In the genomic region with DNA sequence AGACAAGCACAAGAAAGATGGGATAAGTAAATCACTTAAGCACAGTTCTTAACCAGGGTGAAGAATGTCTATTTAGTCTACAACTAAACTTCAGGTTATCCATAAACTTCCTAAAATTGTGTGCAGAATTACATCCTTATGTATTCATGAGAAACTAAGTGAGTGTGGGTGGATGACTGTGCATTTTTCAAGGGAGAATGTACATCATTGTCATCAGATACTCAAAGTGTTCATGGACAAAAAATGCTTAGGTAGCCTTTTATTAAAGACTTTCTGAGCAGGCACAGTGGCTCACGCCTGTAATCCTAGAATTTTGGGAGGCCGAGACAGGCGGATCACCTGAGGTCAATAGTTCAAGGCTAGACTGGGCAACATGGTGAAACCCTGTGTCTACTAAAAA, we compare ENCODE assay signal across 24 cellular contexts.
DNase-seq lines count a peak whose midpoint lies in the region; ATAC-seq, FAIRE-seq and TF ChIP-seq lines count a peak whose summit lies in the region.
"Had no signal": no experiment of that assay in that cellular context is flagged by ENCODE, and none has a peak within 500 bp of the region (broad histone marks: within the 10 kb centered on the region; RNA-seq: fewer than 3 reads in every experiment).

No MANE protein-coding gene starts in this region.

- no peak overlapping the region for H3K27ac ChIP-seq in HepG2 (ENCODE audit: extremely low read length, insufficient read depth, low read length)
- no peak overlapping the region for H3K27ac ChIP-seq in right lobe of liver
- peak overlapping the region; percentile 51 for H3K27ac ChIP-seq in parathyroid adenoma
- H3K27ac ChIP-seq: BLaER1 had no signal

- no peaks in the 10 kb centered on the region for H3K36me3 ChIP-seq in HepG2 (replicated peaks in 1 of 2; ENCODE audit: control insufficient read depth in 1 of 2, insufficient read depth in 2 of 2, low read length in 2 of 2)
- H3K36me3 ChIP-seq in right lobe of liver, result no peaks in the 10 kb centered on the region
- no peaks in the 10 kb centered on the region for H3K36me3 ChIP-seq in parathyroid adenoma (ENCODE audit: control insufficient read depth, insufficient read depth, low read length)
- H3K36me3 ChIP-seq: BLaER1, HAP-1 had no signal

- H2AFZ ChIP-seq in HepG2 (ENCODE audit: low read length), result no peak overlapping the region
- H2AFZ ChIP-seq in parathyroid adenoma, result no peak overlapping the region

- CTCF ChIA-PET in HepG2 (lab: Yijun Ruan, JAX; ENCODE audit: low intra/inter-chr PET ratio, low total read pairs), result no interaction called here

- ATAC-seq in HepG2 (no peak), right lobe of liver (no peak), GM18517 (IDR thresholded peaks at IDR 0.05; ENCODE audit: unreplicated experiment) (no peak)
- ATAC-seq in naive thymus-derived CD8-positive, alpha-beta T cell, result no peak

- no peaks in the 10 kb centered on the region for H3K36me3 Mint-ChIP-seq in naive thymus-derived CD8-positive, alpha-beta T cell
- H3K36me3 Mint-ChIP-seq: CD14-positive monocyte; CD8-positive, alpha-beta memory T cell had no signal

- H3K9ac ChIP-seq in HepG2 (ENCODE audit: insufficient read depth, low read depth, low read length) (no peak overlapping the region), parathyroid adenoma (no peak overlapping the region)
- H3K9ac ChIP-seq: BLaER1 had no signal

- in situ Hi-C loops in HepG2 (cut with HindIII; ENCODE audit: extremely low pct_ligation_motif_present, low pct_unique_long_range_greater_than_20kb), result no loop called here

- no peak overlapping the region for H3K4me2 ChIP-seq in HepG2 (ENCODE audit: low read depth, low read length)
- no peak overlapping the region for H3K4me2 ChIP-seq in parathyroid adenoma (ENCODE audit: low read length)
- H3K4me2 ChIP-seq: BLaER1 had no signal

- TF ChIP-seq EP300 in HepG2 (IDR thresholded peaks at IDR 0.05; ENCODE audit: low read depth in 2 of 2, low read length in 2 of 2) (no peak), HepG2 (CRISPR knock-in tag; IDR thresholded peaks at IDR 0.05; ENCODE audit: borderline replicate concordance) (no peak)

- H3K27me3 ChIP-seq in HepG2 (ENCODE audit: control insufficient read depth in 1 of 2, insufficient read depth in 2 of 2, low read length in 2 of 2) (no peaks in the 10 kb centered on the region; a peak in 1 of 5 replicates), right lobe of liver (no peaks in the 10 kb centered on the region), parathyroid adenoma (ENCODE audit: control insufficient read depth, insufficient read depth, low read length) (no peaks in the 10 kb centered on the region)
- H3K27me3 ChIP-seq: BLaER1 had no signal

- H3K4me1 ChIP-seq in HepG2 (ENCODE audit: insufficient read depth, low read length) (no peaks in the 10 kb centered on the region), right lobe of liver (no peaks in the 10 kb centered on the region), parathyroid adenoma (no peaks in the 10 kb centered on the region)
- H3K4me1 ChIP-seq: HAP-1 had no signal

- H3K4me3 ChIP-seq in HepG2 (replicated peaks in 1 of 3; ENCODE audit: insufficient read depth in 1 of 3, low read depth in 2 of 3, low read length in 3 of 3) (no peak overlapping the region), right lobe of liver (no peak overlapping the region), parathyroid adenoma (ENCODE audit: low read depth, low read length) (no peak overlapping the region), lower leg skin (ENCODE audit: low read depth, poor library complexity, severe bottlenecking) (no peak overlapping the region)
- H3K4me3 ChIP-seq: BLaER1, HAP-1 had no signal

- no peaks in the 10 kb centered on the region for H3K4me1 Mint-ChIP-seq in naive thymus-derived CD8-positive, alpha-beta T cell
- H3K4me1 Mint-ChIP-seq: B cell; CD14-positive monocyte; CD8-positive, alpha-beta memory T cell had no signal

- no peak for TF ChIP-seq POLR2A in HepG2 (IDR thresholded peaks at IDR 0.05; ENCODE audit: insufficient read depth in 1 of 2, low read depth in 2 of 2, low read length in 2 of 2)
- no peak for TF ChIP-seq POLR2A in right lobe of liver (IDR thresholded peaks at IDR 0.05)
- no peak for TF ChIP-seq POLR2A in lower leg skin (IDR thresholded peaks at IDR 0.05)

- H4K20me1 ChIP-seq in HepG2 (ENCODE audit: insufficient read depth, low read length), result no peaks in the 10 kb centered on the region
- H4K20me1 ChIP-seq: BLaER1 had no signal

- H3K27me3 Mint-ChIP-seq in naive thymus-derived CD8-positive, alpha-beta T cell, result no peaks in the 10 kb centered on the region
- H3K27me3 Mint-ChIP-seq: B cell; CD4-positive, alpha-beta T cell; CD8-positive, alpha-beta memory T cell had no signal

- no peak for FAIRE-seq in HepG2 (lab: Jason Lieb, UNC)
- FAIRE-seq: GM12891, GM18507, H54 had no signal

- TF ChIP-seq CTCF in HepG2 (CRISPR knock-in tag; IDR thresholded peaks at IDR 0.05) (no peak), right lobe of liver (IDR thresholded peaks at IDR 0.05) (no peak), parathyroid adenoma (IDR thresholded peaks at IDR 0.05) (no peak), lower leg skin (IDR thresholded peaks at IDR 0.05) (no peak)

- BruUV-seq in HepG2 (replicated peaks; lab: Mats Ljungman, UMichigan), result no TSS peak

- intact Hi-C loops in HepG2 (cut with micrococcal nuclease; ENCODE audit: unreplicated experiment), result no loop called here
- intact Hi-C loops in right lobe of liver (cut with DNase I), result no loop called here
- intact Hi-C loops in lower leg skin (cut with DNase I; ENCODE audit: low total_unique reads), result no loop called here

- no peak overlapping the region for H3K27ac Mint-ChIP-seq in naive thymus-derived CD8-positive, alpha-beta T cell
- H3K27ac Mint-ChIP-seq: B cell; CD14-positive monocyte; CD4-positive, alpha-beta T cell; CD8-positive, alpha-beta memory T cell; HFFc6 had no signal

- POLR2A ChIA-PET in HepG2 (lab: Yijun Ruan, JAX), result no interaction called here
- POLR2A ChIA-PET in naive thymus-derived CD8-positive, alpha-beta T cell (lab: Charles Lee), result no interaction called here

- WGBS in HepG2 (ENCODE audit: low lambda C conversion rate), result 3% methylated on average over 3 of the region's 3 CpGs
- 38% methylated on average over 1 of the region's 3 CpGs for WGBS in right lobe of liver (ENCODE audit: insufficient coverage, low coverage, low lambda C conversion rate, missing lambda C conversion rate)
- WGBS in lower leg skin, 2 donors, result 80 to 86% methylated on average over 3 of the region's 3 CpGs

- H3K4me3 Mint-ChIP-seq in naive thymus-derived CD8-positive, alpha-beta T cell, result no peak overlapping the region
- H3K4me3 Mint-ChIP-seq: B cell; CD14-positive monocyte; CD4-positive, alpha-beta T cell; CD8-positive, alpha-beta memory T cell; HFFc6 had no signal

- H3K9me3 ChIP-seq in HepG2 (ENCODE audit: low read length) (peaks cover 6% of the 10 kb centered on the region), right lobe of liver (no peaks in the 10 kb centered on the region), parathyroid adenoma (ENCODE audit: control insufficient read depth, low read length) (no peaks in the 10 kb centered on the region)
- H3K9me3 ChIP-seq: BLaER1, HAP-1 had no signal

- no peak for TF ChIP-seq RAD21 in HepG2 (CRISPR knock-in tag; IDR thresholded peaks at IDR 0.05)

- no peaks in the 10 kb centered on the region for H3K79me2 ChIP-seq in HepG2 (ENCODE audit: insufficient read depth, low read length)
- H3K79me2 ChIP-seq in parathyroid adenoma, result no peaks in the 10 kb centered on the region

- peaks cover 0 to 12% (median 0%) of the 10 kb centered on the region in 9 donors for H3K9me3 Mint-ChIP-seq in naive thymus-derived CD8-positive, alpha-beta T cell

- no peak for DNase-seq in HepG2 (ENCODE audit: low spot score)
- no peak for DNase-seq in right lobe of liver
- peak; percentile 3 for DNase-seq in COLO829 (ENCODE audit: low spot score)
- DNase-seq in OCI-M1 (lab: John Stamatoyannopoulos, UW), result peak; percentile 19
- no peak for DNase-seq in lower leg skin (ENCODE audit: low spot score in 2 of 2)
- no peak for DNase-seq in naive thymus-derived CD8-positive, alpha-beta T cell
- DNase-seq: 8988T; CD4-positive, alpha-beta T cell; CD8-positive, alpha-beta memory T cell; COR-L47; DMS153; DMS79 treated with DMSO at 0.1 percent for 48 hours; GF-D8; GOT3; HFFc6 had no signal

TF ChIP-seq in HepG2, 621 proteins besides CTCF, POLR2A, EP300 and RAD21:
- TF ChIP-seq NFE2L2 (IDR thresholded peaks at IDR 0.05; ENCODE audit: low read length), result peak; percentile 84
- TF ChIP-seq, protein P1, sequence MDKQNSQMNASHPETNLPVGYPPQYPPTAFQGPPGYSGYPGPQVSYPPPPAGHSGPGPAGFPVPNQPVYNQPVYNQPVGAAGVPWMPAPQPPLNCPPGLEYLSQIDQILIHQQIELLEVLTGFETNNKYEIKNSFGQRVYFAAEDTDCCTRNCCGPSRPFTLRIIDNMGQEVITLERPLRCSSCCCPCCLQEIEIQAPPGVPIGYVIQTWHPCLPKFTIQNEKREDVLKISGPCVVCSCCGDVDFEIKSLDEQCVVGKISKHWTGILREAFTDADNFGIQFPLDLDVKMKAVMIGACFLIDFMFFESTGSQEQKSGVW (CRISPR knock-in tag; IDR thresholded peaks at IDR 0.05; ENCODE audit: borderline replicate concordance), result no peak
- TF ChIP-seq ZFP36L2 (CRISPR knock-in tag; IDR thresholded peaks at IDR 0.05), result no peak
- TF ChIP-seq MAFK (conservative IDR thresholded peaks at IDR 0.05 in 1 of 2, IDR thresholded peaks at IDR 0.05 in 1 of 2; ENCODE audit: low read length in 2 of 2), result peak; percentile 59 to 76; a peak in 3 of 4 replicates
- no peak for TF ChIP-seq ZNF776 (CRISPR knock-in tag; IDR thresholded peaks at IDR 0.05)
- no peak for TF ChIP-seq ONECUT2 (CRISPR knock-in tag; IDR thresholded peaks at IDR 0.05)
- no peak for TF ChIP-seq HDAC6 (IDR thresholded peaks at IDR 0.05; ENCODE audit: low read depth, low read length)
- TF ChIP-seq MAFF (IDR thresholded peaks at IDR 0.05; ENCODE audit: low read depth, low read length), result peak; percentile 58
TF ChIP-seq in HepG2: peak in this region for 3.

Comparison
In these comparisons a context has a peak if more than half of its experiments do, and no peak if none do; other contexts are left out.
1. DNase-seq: peak in COLO829 (single experiment) and OCI-M1 (single experiment); none in HepG2 (single experiment), right lobe of liver (0 of 3), lower leg skin (0 of 2) and naive thymus-derived CD8-positive, alpha-beta T cell (0 of 10).